41 cellular contexts compared by ENCODE assay signal in genomic region chr18:72152935-72153334, GRCh38.
"Had no signal": no experiment of that assay in that cellular context is flagged by ENCODE, and none has a peak within 500 bp of the region (broad histone marks: within the 10 kb centered on the region; RNA-seq: fewer than 3 reads in every experiment).

No MANE protein-coding gene starts in this region.

- H3K27me3 ChIP-seq: adrenal gland, ascending aorta, body of pancreas, brain microvascular endothelial cell, breast epithelium, cardiac muscle cell had no signal

- H3K4me3 ChIP-seq: adrenal gland, ascending aorta, body of pancreas, breast epithelium, cardiac muscle cell had no signal

- H3K9me3 ChIP-seq: adrenal gland, ascending aorta, body of pancreas, breast epithelium had no signal

- ATAC-seq: activated naive CD4-positive, alpha-beta T cell treated with anti-CD3 and anti-CD28 coated beads, Interleukin-2, amount 50 U/mL, for 72 hours; activated naive CD8-positive, alpha-beta T cell treated with anti-CD3 and anti-CD28 coated beads, Interleukin-2, amount 50 U/mL, for 24 hours; activated T-cell treated with anti-CD3 and anti-CD28 coated beads, Interleukin-2, amount 50 U/mL, for 4 hours; activated T-cell treated with anti-CD3 and anti-CD28 coated beads, Interleukin-2, amount 50 U/mL, for 72 hours; activated T-helper 17 cell treated with anti-CD3 and anti-CD28 coated beads, Interleukin-2, amount 50 U/mL, for 72 hours; body of pancreas had no signal

- H3K36me3 ChIP-seq: adrenal gland, ascending aorta, brain microvascular endothelial cell, breast epithelium, cardiac muscle cell had no signal

- H3K4me3 Mint-ChIP-seq: activated naive CD4-positive, alpha-beta T cell treated with anti-CD3 and anti-CD28 coated beads for 36 hours; activated naive CD4-positive, alpha-beta T cell treated with anti-CD3 and anti-CD28 coated beads, Interleukin-2, amount 10 ng/mL, durations not matched to agents 7 days and 5 days; activated naive CD4-positive, alpha-beta T cell treated with anti-CD3 and anti-CD28 coated beads, Interleukin-2, amount 50 U/mL, for 24 hours; activated naive CD8-positive, alpha-beta T cell; activated naive CD8-positive, alpha-beta T cell treated with anti-CD3 and anti-CD28 coated beads for 36 hours; activated naive CD8-positive, alpha-beta T cell treated with anti-CD3 and anti-CD28 coated beads, Interleukin-2, amount 10 ng/mL, durations not matched to agents 7 days and 5 days; activated naive CD8-positive, alpha-beta T cell treated with anti-CD3 and anti-CD28 coated beads, Interleukin-2, amount 50 U/mL, for 24 hours; activated T-cell treated with anti-CD3 and anti-CD28 coated beads, Interleukin-2, amount 50 U/mL, for 24 hours; activated T-cell treated with anti-CD3 and anti-CD28 coated beads, Interleukin-2, amount 50 U/mL, for 4 hours; activated T-cell treated with anti-CD3 and anti-CD28 coated beads, Interleukin-2, amount 50 U/mL, for 72 hours; activated T-helper 1 cell treated with anti-CD3 and anti-CD28 coated beads, Interleukin-12 subunit alpha, Interleukin-12 subunit beta, Interleukin-2, Interleukin-4 antibody, amounts not matched to agents 30 ng/mL and 10 ng/mL and 1 ng/mL, durations not matched to agents 14 hours and 24 hours and 36 hours; activated T-helper 17 cell treated with anti-CD3 and anti-CD28 coated beads, Interleukin-2, amount 50 U/mL, for 72 hours; brain; central memory CD8-positive, alpha-beta T cell had no signal

- H3K9me3 Mint-ChIP-seq: activated naive CD8-positive, alpha-beta T cell treated with anti-CD3 and anti-CD28 coated beads for 36 hours; activated naive CD8-positive, alpha-beta T cell treated with anti-CD3 and anti-CD28 coated beads, Interleukin-2, amount 10 ng/mL, durations not matched to agents 7 days and 5 days had no signal

- H3K4me1 Mint-ChIP-seq: activated naive CD4-positive, alpha-beta T cell treated with anti-CD3 and anti-CD28 coated beads, Interleukin-2, amount 10 ng/mL, durations not matched to agents 7 days and 5 days; activated naive CD4-positive, alpha-beta T cell treated with anti-CD3 and anti-CD28 coated beads, Interleukin-2, amount 50 U/mL, for 24 hours; activated naive CD8-positive, alpha-beta T cell treated with anti-CD3 and anti-CD28 coated beads for 36 hours; activated naive CD8-positive, alpha-beta T cell treated with anti-CD3 and anti-CD28 coated beads, Interleukin-2, amount 10 ng/mL, durations not matched to agents 7 days and 5 days; activated naive CD8-positive, alpha-beta T cell treated with anti-CD3 and anti-CD28 coated beads, Interleukin-2, amount 50 U/mL, for 24 hours; activated T-helper 17 cell treated with anti-CD3 and anti-CD28 coated beads, Interleukin-2, amount 50 U/mL, for 72 hours; brain; central memory CD8-positive, alpha-beta T cell had no signal

- DNase-seq: activated effector memory CD4-positive, alpha-beta T cell treated with anti-CD3 and anti-CD28 coated beads, Interleukin-2, amount 50 U/mL, for 16 hours; activated effector memory CD4-positive, alpha-beta T cell treated with Interleukin-2 at 50 U/mL for 16 hours; activated gamma-delta T cell; activated gamma-delta T cell treated with Interleukin-2 at 50 U/mL for 16 hours; activated naive CD4-positive, alpha-beta T cell; activated naive CD4-positive, alpha-beta T cell treated with anti-CD3 and anti-CD28 coated beads for 36 hours; activated naive CD4-positive, alpha-beta T cell treated with anti-CD3 and anti-CD28 coated beads, Interleukin-2, amount 10 ng/mL, durations not matched to agents 7 days and 5 days; activated naive CD4-positive, alpha-beta T cell treated with anti-CD3 and anti-CD28 coated beads, Interleukin-2, amount 50 U/mL, for 16 hours; activated naive CD4-positive, alpha-beta T cell treated with Interleukin-2 at 50 U/mL for 16 hours; activated naive CD8-positive, alpha-beta T cell treated with anti-CD3 and anti-CD28 coated beads for 36 hours; activated naive CD8-positive, alpha-beta T cell treated with anti-CD3 and anti-CD28 coated beads, Interleukin-2, amount 10 ng/mL, durations not matched to agents 7 days and 5 days; activated naive CD8-positive, alpha-beta T cell treated with anti-CD3 and anti-CD28 coated beads, Interleukin-2, amount 50 U/mL, for 24 hours; activated T-cell treated with anti-CD3 and anti-CD28 coated beads for 4 hours; activated T-cell treated with anti-CD3 and anti-CD28 coated beads, Interleukin-2, amount 50 U/mL, for 1 hour; activated T-cell treated with anti-CD3 and anti-CD28 coated beads, Interleukin-2, amount 50 U/mL, for 24 hours; activated T-cell treated with anti-CD3 and anti-CD28 coated beads, Interleukin-2, amount 50 U/mL, for 4 hours; activated T-cell treated with anti-CD3 and anti-CD28 coated beads, Interleukin-2, amount 50 U/mL, for 48 hours; activated T-cell treated with anti-CD3 and anti-CD28 coated beads, Interleukin-2, amount 50 U/mL, for 72 hours; adrenal gland; amniotic stem cell; amygdala; anterior cingulate cortex; aorta; body of pancreas; brain microvascular endothelial cell; caudate nucleus; central memory CD4-positive, alpha-beta T cell; cerebellar nuclear complex had no signal

- H3K36me3 Mint-ChIP-seq: activated naive CD4-positive, alpha-beta T cell treated with anti-CD3 and anti-CD28 coated beads, Interleukin-2, amount 10 ng/mL, durations not matched to agents 7 days and 5 days; activated naive CD4-positive, alpha-beta T cell treated with anti-CD3 and anti-CD28 coated beads, Interleukin-2, amount 50 U/mL, for 24 hours; activated naive CD4-positive, alpha-beta T cell treated with anti-CD3 and anti-CD28 coated beads, Interleukin-2, amount 50 U/mL, for 72 hours; activated naive CD8-positive, alpha-beta T cell; activated naive CD8-positive, alpha-beta T cell treated with anti-CD3 and anti-CD28 coated beads for 36 hours; activated naive CD8-positive, alpha-beta T cell treated with anti-CD3 and anti-CD28 coated beads, Interleukin-2, amount 10 ng/mL, durations not matched to agents 7 days and 5 days; brain had no signal

- H3K27ac ChIP-seq: adrenal gland, ascending aorta, body of pancreas, brain microvascular endothelial cell, breast epithelium, cardiac muscle cell had no signal

- H3K27ac Mint-ChIP-seq: activated naive CD4-positive, alpha-beta T cell treated with anti-CD3 and anti-CD28 coated beads for 36 hours; activated naive CD4-positive, alpha-beta T cell treated with anti-CD3 and anti-CD28 coated beads, Interleukin-2, amount 10 ng/mL, durations not matched to agents 7 days and 5 days; activated naive CD4-positive, alpha-beta T cell treated with anti-CD3 and anti-CD28 coated beads, Interleukin-2, amount 50 U/mL, for 24 hours; activated naive CD4-positive, alpha-beta T cell treated with anti-CD3 and anti-CD28 coated beads, Interleukin-2, amount 50 U/mL, for 72 hours; activated naive CD8-positive, alpha-beta T cell; activated naive CD8-positive, alpha-beta T cell treated with anti-CD3 and anti-CD28 coated beads for 36 hours; activated naive CD8-positive, alpha-beta T cell treated with anti-CD3 and anti-CD28 coated beads, Interleukin-2, amount 10 ng/mL, durations not matched to agents 7 days and 5 days; activated naive CD8-positive, alpha-beta T cell treated with anti-CD3 and anti-CD28 coated beads, Interleukin-2, amount 50 U/mL, for 24 hours; activated T-cell treated with anti-CD3 and anti-CD28 coated beads, Interleukin-2, amount 50 U/mL, for 24 hours; activated T-cell treated with anti-CD3 and anti-CD28 coated beads, Interleukin-2, amount 50 U/mL, for 72 hours; activated T-helper 1 cell treated with anti-CD3 and anti-CD28 coated beads, Interleukin-12 subunit alpha, Interleukin-12 subunit beta, Interleukin-2, Interleukin-4 antibody, amounts not matched to agents 30 ng/mL and 10 ng/mL and 1 ng/mL, durations not matched to agents 14 hours and 24 hours and 36 hours; activated T-helper 17 cell treated with anti-CD3 and anti-CD28 coated beads, Interleukin-2, amount 50 U/mL, for 72 hours; activated T-helper 2 cell treated with anti-CD3 and anti-CD28 coated beads, Interferon-gamma antibody, Interleukin-2, Interleukin-4, amounts not matched to agents 10 μg/mL and 5 μg/mL and 100 μg/mL, durations not matched to agents 14 hours and 24 hours and 36 hours; brain had no signal

- H3K27me3 Mint-ChIP-seq: activated naive CD4-positive, alpha-beta T cell treated with anti-CD3 and anti-CD28 coated beads, Interleukin-2, amount 10 ng/mL, durations not matched to agents 7 days and 5 days; activated naive CD4-positive, alpha-beta T cell treated with anti-CD3 and anti-CD28 coated beads, Interleukin-2, amount 50 U/mL, for 24 hours; activated naive CD8-positive, alpha-beta T cell; activated naive CD8-positive, alpha-beta T cell treated with anti-CD3 and anti-CD28 coated beads, Interleukin-2, amount 10 ng/mL, durations not matched to agents 7 days and 5 days; activated naive CD8-positive, alpha-beta T cell treated with anti-CD3 and anti-CD28 coated beads, Interleukin-2, amount 50 U/mL, for 24 hours; activated T-cell treated with anti-CD3 and anti-CD28 coated beads, Interleukin-2, amount 50 U/mL, for 24 hours; activated T-helper 17 cell treated with anti-CD3 and anti-CD28 coated beads, Interleukin-2, amount 50 U/mL, for 72 hours; brain; central memory CD8-positive, alpha-beta T cell had no signal

- FAIRE-seq: astrocyte, bronchial epithelial cell had no signal

- H3K4me1 ChIP-seq: adrenal gland, ascending aorta, body of pancreas, breast epithelium had no signal
